ENCODE assay signal across 1 cellular context in the genomic region with DNA sequence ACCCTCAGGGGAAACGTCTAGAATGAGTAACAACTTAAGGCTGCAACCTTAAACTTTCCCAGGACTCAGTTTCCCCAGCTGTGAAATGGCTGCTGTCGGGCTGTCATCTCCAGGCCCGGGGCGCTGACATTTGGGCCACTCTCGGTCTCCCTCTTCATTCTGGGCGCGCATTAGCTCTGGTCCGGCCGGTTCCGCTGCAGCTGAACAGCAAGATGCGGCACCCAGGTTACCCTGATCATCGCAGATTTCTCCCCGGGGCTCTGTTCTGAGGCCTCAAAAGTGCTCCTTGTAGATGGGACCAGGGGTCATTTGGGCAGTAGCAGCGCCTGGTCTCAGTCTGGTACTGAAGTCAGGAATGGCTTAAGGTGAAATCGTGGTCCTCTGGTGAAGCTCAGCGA.
TF ChIP-seq lines count a peak whose summit lies in the region.

No MANE protein-coding gene starts in this region.

TF ChIP-seq in HepG2, 621 proteins besides CTCF, POLR2A, EP300 and RAD21:
- no peak for TF ChIP-seq NR3C1 (CRISPR knock-in tag; IDR thresholded peaks at IDR 0.05)
- no peak for TF ChIP-seq ZNF713 (CRISPR knock-in tag; IDR thresholded peaks at IDR 0.05)
- no peak for TF ChIP-seq BRD4 (CRISPR knock-in tag; IDR thresholded peaks at IDR 0.05)
- TF ChIP-seq, protein P1, sequence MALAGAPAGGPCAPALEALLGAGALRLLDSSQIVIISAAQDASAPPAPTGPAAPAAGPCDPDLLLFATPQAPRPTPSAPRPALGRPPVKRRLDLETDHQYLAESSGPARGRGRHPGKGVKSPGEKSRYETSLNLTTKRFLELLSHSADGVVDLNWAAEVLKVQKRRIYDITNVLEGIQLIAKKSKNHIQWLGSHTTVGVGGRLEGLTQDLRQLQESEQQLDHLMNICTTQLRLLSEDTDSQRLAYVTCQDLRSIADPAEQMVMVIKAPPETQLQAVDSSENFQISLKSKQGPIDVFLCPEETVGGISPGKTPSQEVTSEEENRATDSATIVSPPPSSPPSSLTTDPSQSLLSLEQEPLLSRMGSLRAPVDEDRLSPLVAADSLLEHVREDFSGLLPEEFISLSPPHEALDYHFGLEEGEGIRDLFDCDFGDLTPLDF (CRISPR knock-in tag; IDR thresholded peaks at IDR 0.05): no peak
- TF ChIP-seq ZBTB8A (CRISPR knock-in tag; IDR thresholded peaks at IDR 0.05; ENCODE audit: borderline replicate concordance, low read depth): no peak
- TF ChIP-seq ZNF629 (CRISPR knock-in tag; conservative IDR thresholded peaks at IDR 0.05): peak; percentile 38; the same call in 1 of the 2 replicates
- TF ChIP-seq, protein P2, sequence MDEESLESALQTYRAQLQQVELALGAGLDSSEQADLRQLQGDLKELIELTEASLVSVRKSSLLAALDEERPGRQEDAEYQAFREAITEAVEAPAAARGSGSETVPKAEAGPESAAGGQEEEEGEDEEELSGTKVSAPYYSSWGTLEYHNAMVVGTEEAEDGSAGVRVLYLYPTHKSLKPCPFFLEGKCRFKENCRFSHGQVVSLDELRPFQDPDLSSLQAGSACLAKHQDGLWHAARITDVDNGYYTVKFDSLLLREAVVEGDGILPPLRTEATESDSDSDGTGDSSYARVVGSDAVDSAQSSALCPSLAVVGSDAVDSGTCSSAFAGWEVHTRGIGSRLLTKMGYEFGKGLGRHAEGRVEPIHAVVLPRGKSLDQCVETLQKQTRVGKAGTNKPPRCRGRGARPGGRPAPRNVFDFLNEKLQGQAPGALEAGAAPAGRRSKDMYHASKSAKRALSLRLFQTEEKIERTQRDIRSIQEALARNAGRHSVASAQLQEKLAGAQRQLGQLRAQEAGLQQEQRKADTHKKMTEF (CRISPR knock-in tag; IDR thresholded peaks at IDR 0.05): no peak; the same call in 1 of the 2 replicates
- no peak for TF ChIP-seq MEF2D (CRISPR knock-in tag; IDR thresholded peaks at IDR 0.05)
- TF ChIP-seq, protein P3, sequence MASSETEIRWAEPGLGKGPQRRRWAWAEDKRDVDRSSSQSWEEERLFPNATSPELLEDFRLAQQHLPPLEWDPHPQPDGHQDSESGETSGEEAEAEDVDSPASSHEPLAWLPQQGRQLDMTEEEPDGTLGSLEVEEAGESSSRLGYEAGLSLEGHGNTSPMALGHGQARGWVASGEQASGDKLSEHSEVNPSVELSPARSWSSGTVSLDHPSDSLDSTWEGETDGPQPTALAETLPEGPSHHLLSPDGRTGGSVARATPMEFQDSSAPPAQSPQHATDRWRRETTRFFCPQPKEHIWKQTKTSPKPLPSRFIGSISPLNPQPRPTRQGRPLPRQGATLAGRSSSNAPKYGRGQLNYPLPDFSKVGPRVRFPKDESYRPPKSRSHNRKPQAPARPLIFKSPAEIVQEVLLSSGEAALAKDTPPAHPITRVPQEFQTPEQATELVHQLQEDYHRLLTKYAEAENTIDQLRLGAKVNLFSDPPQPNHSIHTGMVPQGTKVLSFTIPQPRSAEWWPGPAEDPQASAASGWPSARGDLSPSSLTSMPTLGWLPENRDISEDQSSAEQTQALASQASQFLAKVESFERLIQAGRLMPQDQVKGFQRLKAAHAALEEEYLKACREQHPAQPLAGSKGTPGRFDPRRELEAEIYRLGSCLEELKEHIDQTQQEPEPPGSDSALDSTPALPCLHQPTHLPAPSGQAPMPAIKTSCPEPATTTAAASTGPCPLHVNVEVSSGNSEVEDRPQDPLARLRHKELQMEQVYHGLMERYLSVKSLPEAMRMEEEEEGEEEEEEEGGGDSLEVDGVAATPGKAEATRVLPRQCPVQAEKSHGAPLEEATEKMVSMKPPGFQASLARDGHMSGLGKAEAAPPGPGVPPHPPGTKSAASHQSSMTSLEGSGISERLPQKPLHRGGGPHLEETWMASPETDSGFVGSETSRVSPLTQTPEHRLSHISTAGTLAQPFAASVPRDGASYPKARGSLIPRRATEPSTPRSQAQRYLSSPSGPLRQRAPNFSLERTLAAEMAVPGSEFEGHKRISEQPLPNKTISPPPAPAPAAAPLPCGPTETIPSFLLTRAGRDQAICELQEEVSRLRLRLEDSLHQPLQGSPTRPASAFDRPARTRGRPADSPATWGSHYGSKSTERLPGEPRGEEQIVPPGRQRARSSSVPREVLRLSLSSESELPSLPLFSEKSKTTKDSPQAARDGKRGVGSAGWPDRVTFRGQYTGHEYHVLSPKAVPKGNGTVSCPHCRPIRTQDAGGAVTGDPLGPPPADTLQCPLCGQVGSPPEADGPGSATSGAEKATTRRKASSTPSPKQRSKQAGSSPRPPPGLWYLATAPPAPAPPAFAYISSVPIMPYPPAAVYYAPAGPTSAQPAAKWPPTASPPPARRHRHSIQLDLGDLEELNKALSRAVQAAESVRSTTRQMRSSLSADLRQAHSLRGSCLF (CRISPR knock-in tag; IDR thresholded peaks at IDR 0.05; ENCODE audit: borderline replicate concordance): no peak
- no peak for TF ChIP-seq ZNF737 (CRISPR knock-in tag; IDR thresholded peaks at IDR 0.05; ENCODE audit: borderline replicate concordance)
- no peak for TF ChIP-seq FOXK1 (CRISPR knock-in tag; IDR thresholded peaks at IDR 0.05; ENCODE audit: borderline replicate concordance, low read depth)
- TF ChIP-seq ZNF274 (CRISPR knock-in tag; IDR thresholded peaks at IDR 0.05): 0 out of 2 replicates have a peak, but pooled peaks have one; percentile 2
- no peak for TF ChIP-seq ZNF317 (CRISPR knock-in tag; IDR thresholded peaks at IDR 0.05)
- TF ChIP-seq TBL1XR1 (IDR thresholded peaks at IDR 0.05; ENCODE audit: borderline replicate concordance, low read length, partially characterized antibody): no peak
- no peak for TF ChIP-seq ZNF282 (IDR thresholded peaks at IDR 0.05; ENCODE audit: partially characterized antibody)
- TF ChIP-seq BRCA1 (CRISPR knock-in tag; IDR thresholded peaks at IDR 0.05): no peak
- TF ChIP-seq ZNF501 (CRISPR knock-in tag; IDR thresholded peaks at IDR 0.05): 0 out of 2 replicates have a peak, but pooled peaks have one; percentile 1
- no peak for TF ChIP-seq SP2 (CRISPR knock-in tag; IDR thresholded peaks at IDR 0.05)
- no peak for TF ChIP-seq SMAD3 (CRISPR knock-in tag; IDR thresholded peaks at IDR 0.05)
- no peak for TF ChIP-seq ZBTB7B (CRISPR knock-in tag; IDR thresholded peaks at IDR 0.05)
- no peak for TF ChIP-seq ETV5 (CRISPR knock-in tag; IDR thresholded peaks at IDR 0.05; ENCODE audit: borderline replicate concordance)
- no peak for TF ChIP-seq IRX3 (CRISPR knock-in tag; IDR thresholded peaks at IDR 0.05; ENCODE audit: borderline replicate concordance, low read depth)
- TF ChIP-seq FOXA1 (IDR thresholded peaks at IDR 0.05): no peak
- no peak for TF ChIP-seq FOXA1 (CRISPR knock-in tag; IDR thresholded peaks at IDR 0.05)
- TF ChIP-seq, protein P4, sequence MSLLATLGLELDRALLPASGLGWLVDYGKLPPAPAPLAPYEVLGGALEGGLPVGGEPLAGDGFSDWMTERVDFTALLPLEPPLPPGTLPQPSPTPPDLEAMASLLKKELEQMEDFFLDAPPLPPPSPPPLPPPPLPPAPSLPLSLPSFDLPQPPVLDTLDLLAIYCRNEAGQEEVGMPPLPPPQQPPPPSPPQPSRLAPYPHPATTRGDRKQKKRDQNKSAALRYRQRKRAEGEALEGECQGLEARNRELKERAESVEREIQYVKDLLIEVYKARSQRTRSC (CRISPR knock-in tag; IDR thresholded peaks at IDR 0.05; ENCODE audit: low read depth): no peak
- TF ChIP-seq NFYB (CRISPR knock-in tag; IDR thresholded peaks at IDR 0.05): no peak
- TF ChIP-seq, protein P5, sequence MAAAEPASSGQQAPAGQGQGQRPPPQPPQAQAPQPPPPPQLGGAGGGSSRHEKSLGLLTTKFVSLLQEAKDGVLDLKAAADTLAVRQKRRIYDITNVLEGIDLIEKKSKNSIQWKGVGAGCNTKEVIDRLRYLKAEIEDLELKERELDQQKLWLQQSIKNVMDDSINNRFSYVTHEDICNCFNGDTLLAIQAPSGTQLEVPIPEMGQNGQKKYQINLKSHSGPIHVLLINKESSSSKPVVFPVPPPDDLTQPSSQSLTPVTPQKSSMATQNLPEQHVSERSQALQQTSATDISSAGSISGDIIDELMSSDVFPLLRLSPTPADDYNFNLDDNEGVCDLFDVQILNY (CRISPR knock-in tag; conservative IDR thresholded peaks at IDR 0.05): no peak
- TF ChIP-seq, protein P6, sequence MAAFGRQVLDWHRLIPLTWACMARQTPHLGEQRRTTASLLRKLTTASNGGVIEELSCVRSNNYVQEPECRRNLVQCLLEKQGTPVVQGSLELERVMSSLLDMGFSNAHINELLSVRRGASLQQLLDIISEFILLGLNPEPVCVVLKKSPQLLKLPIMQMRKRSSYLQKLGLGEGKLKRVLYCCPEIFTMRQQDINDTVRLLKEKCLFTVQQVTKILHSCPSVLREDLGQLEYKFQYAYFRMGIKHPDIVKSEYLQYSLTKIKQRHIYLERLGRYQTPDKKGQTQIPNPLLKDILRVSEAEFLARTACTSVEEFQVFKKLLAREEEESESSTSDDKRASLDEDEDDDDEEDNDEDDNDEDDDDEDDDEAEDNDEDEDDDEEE (CRISPR knock-in tag; IDR thresholded peaks at IDR 0.05): no peak
